In genomic region chr3:62020706-62021105, GRCh38 we compare ENCODE assay signal across 9 cellular contexts.
"Had no signal": no experiment of that assay in that cellular context is flagged by ENCODE, and none has a peak within 500 bp of the region (broad histone marks: within the 10 kb centered on the region; RNA-seq: fewer than 3 reads in every experiment).

No MANE protein-coding gene starts in this region.

- H3K4me3 Mint-ChIP-seq: IgD-negative memory B cell had no signal

- ATAC-seq: HCT116, HepG2 had no signal

- H3K9me3 ChIP-seq: HAP-1 had no signal

- H3K36me3 ChIP-seq: HAP-1 had no signal

- H3K27me3 Mint-ChIP-seq: IgD-negative memory B cell had no signal

- DNase-seq: GM23248, GOT3, H7, KBM-7 had no signal

- H3K4me3 ChIP-seq: GM23248, HAP-1 had no signal

- H3K36me3 Mint-ChIP-seq: IgD-negative memory B cell had no signal

- H3K27ac ChIP-seq: GM23248, HL-60 had no signal

- H3K27ac Mint-ChIP-seq: IgD-negative memory B cell had no signal

- H3K4me1 Mint-ChIP-seq: IgD-negative memory B cell had no signal
